ENCODE assay signal across 10 cellular contexts in the genomic region with DNA sequence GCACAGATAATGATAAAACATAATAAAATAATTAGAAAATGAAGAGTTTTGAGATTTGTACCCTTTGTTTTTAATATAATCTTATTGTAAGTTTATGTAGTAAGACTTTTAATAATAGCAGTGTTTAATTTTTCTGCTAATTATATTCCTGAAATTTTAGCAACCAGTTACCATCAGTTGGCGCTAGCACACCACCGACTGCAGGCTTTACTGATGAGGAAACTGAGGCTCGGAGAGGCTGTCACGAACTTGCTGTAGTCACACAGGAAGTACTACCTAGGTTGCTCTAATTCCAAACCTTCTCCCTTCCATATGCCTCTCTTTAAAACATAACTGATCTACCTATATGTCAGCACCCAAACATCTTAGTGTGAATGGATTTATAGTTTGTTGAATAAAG. TPM values are rescaled to one million over a fixed set of nuclear protein-coding genes. Genes with fewer than 3 reads are reported as not detected.
A peak's percentile ranks its signal among the peaks of the same experiment; 100 is the strongest.
DNase-seq lines count a peak whose midpoint lies in the region; ATAC-seq, FAIRE-seq and TF ChIP-seq lines count a peak whose summit lies in the region.
"Had no signal": no experiment of that assay in that cellular context is flagged by ENCODE, and none has a peak within 500 bp of the region (broad histone marks: within the 10 kb centered on the region; RNA-seq: fewer than 3 reads in every experiment).

No MANE protein-coding gene starts in this region.

- no peak for TF ChIP-seq RAD21 in A549 (conservative IDR thresholded peaks at IDR 0.05 in 1 of 2, IDR thresholded peaks at IDR 0.05 in 1 of 2)

- TF ChIP-seq CTCF in A549 (IDR thresholded peaks at IDR 0.05) = peak; percentile 15; the same call in 2 of the 3 replicates
- TF ChIP-seq CTCF in D721Med (IDR thresholded peaks at IDR 0.05; ENCODE audit: insufficient read depth, missing control alignments) = peak; percentile 22

- no peak for TF ChIP-seq EP300 in A549 (IDR thresholded peaks at IDR 0.05)

- H3K9me3 ChIP-seq in A549 = no peaks in the 10 kb centered on the region

- POLR2A ChIA-PET in A549 (lab: Yijun Ruan, JAX) = no interaction called here
- POLR2A ChIA-PET in activated CD4-positive, alpha-beta memory T cell treated with anti-CD3 and anti-CD28 coated beads, Interleukin-2, amount 10 ng/mL, durations not matched to agents 7 days and 5 days (lab: Charles Lee) = interaction anchor here (0.6 to 1.2 kb wide), 3 partner anchors 182 to 1531 kb away, joined by 3 to 9 read pairs (median 3); a partner anchor contains a TSS

- peaks cover 6% of the 10 kb centered on the region for H3K36me3 Mint-ChIP-seq in activated CD4-positive, alpha-beta memory T cell treated with anti-CD3 and anti-CD28 coated beads, Interleukin-2, amount 10 ng/mL, durations not matched to agents 7 days and 5 days (ENCODE audit: low read depth)
- H3K36me3 Mint-ChIP-seq in memory B cell = no peaks in the 10 kb centered on the region

- H3K4me1 Mint-ChIP-seq in activated CD4-positive, alpha-beta memory T cell treated with anti-CD3 and anti-CD28 coated beads, Interleukin-2, amount 10 ng/mL, durations not matched to agents 7 days and 5 days = peaks cover 38% of the 10 kb centered on the region
- peaks cover 19% of the 10 kb centered on the region for H3K4me1 Mint-ChIP-seq in memory B cell

- no peaks in the 10 kb centered on the region for H3K9me3 Mint-ChIP-seq in activated CD4-positive, alpha-beta memory T cell treated with anti-CD3 and anti-CD28 coated beads, Interleukin-2, amount 10 ng/mL, durations not matched to agents 7 days and 5 days
- peaks cover 3% of the 10 kb centered on the region for H3K9me3 Mint-ChIP-seq in memory B cell

- peaks cover 23% of the 10 kb centered on the region for H3K27me3 Mint-ChIP-seq in activated CD4-positive, alpha-beta memory T cell treated with anti-CD3 and anti-CD28 coated beads, Interleukin-2, amount 10 ng/mL, durations not matched to agents 7 days and 5 days
- peaks cover 5% of the 10 kb centered on the region for H3K27me3 Mint-ChIP-seq in memory B cell

- DNase-seq in A549 (ENCODE audit: low read depth in 1 of 2, low spot score in 1 of 2) (no peak), D721Med (ENCODE audit: insufficient read length, low spot score) (no peak), memory B cell (ENCODE audit: low spot score in 2 of 2) (no peak), iPS-NIHi7 (ENCODE audit: extremely low spot score) (no peak), SIG-M5 (lab: John Stamatoyannopoulos, UW) (no peak), activated gamma-delta T cell (lab: John Stamatoyannopoulos, UW) (no peak)
- no peak for DNase-seq in activated CD4-positive, alpha-beta memory T cell treated with anti-CD3 and anti-CD28 coated beads, Interleukin-2, amount 10 ng/mL, durations not matched to agents 7 days and 5 days
- DNase-seq: left colon; NK-92 treated with Interleukin-12 subunit alpha and Interleukin-12 subunit beta, amount 100 ng/mL, for 24 hours had no signal

- no peak for ATAC-seq in A549
- no peak for ATAC-seq in memory B cell (ENCODE audit: low read depth)
- no peak for ATAC-seq in HG02852 (IDR thresholded peaks at IDR 0.05; ENCODE audit: unreplicated experiment)

- H3K27ac Mint-ChIP-seq in activated CD4-positive, alpha-beta memory T cell treated with anti-CD3 and anti-CD28 coated beads, Interleukin-2, amount 10 ng/mL, durations not matched to agents 7 days and 5 days = no peak overlapping the region
- H3K27ac Mint-ChIP-seq in memory B cell = peak overlapping the region; percentile 88

- H3K4me3 Mint-ChIP-seq in activated CD4-positive, alpha-beta memory T cell treated with anti-CD3 and anti-CD28 coated beads, Interleukin-2, amount 10 ng/mL, durations not matched to agents 7 days and 5 days = peak overlapping the region; percentile 94
- H3K4me3 Mint-ChIP-seq in memory B cell = peak overlapping the region; percentile 94

- H3K27ac ChIP-seq in A549 = no peak overlapping the region

- CTCF ChIA-PET in A549 (lab: Yijun Ruan, JAX) = no interaction called here
- CTCF ChIA-PET in activated CD4-positive, alpha-beta memory T cell treated with anti-CD3 and anti-CD28 coated beads, Interleukin-2, amount 10 ng/mL, durations not matched to agents 7 days and 5 days (lab: Charles Lee) = no interaction called here

- H3K4me2 ChIP-seq in A549 = peak overlapping the region; percentile 94

- FAIRE-seq in A549 (lab: Jason Lieb, UNC) (no peak), D721Med (lab: Jason Lieb, UNC) (no peak)

- no peak for TF ChIP-seq POLR2A in A549 (IDR thresholded peaks at IDR 0.05; ENCODE audit: low read length)

- 41% methylated on average over 4 of the region's 4 CpGs for WGBS in A549 (ENCODE audit: missing lambda C conversion rate)

- H3K4me1 ChIP-seq in A549 = peaks cover 9% of the 10 kb centered on the region; the same call in 1 of the 3 replicates

- no peak overlapping the region for H3K4me3 ChIP-seq in A549

TF ChIP-seq in A549, 52 proteins besides CTCF, POLR2A, EP300 and RAD21:
- no peak for TF ChIP-seq RNF2 (IDR thresholded peaks at IDR 0.05; ENCODE audit: borderline replicate concordance, low read depth)
- no peak for TF ChIP-seq CEBPB (IDR thresholded peaks at IDR 0.05)
- TF ChIP-seq, protein P1, sequence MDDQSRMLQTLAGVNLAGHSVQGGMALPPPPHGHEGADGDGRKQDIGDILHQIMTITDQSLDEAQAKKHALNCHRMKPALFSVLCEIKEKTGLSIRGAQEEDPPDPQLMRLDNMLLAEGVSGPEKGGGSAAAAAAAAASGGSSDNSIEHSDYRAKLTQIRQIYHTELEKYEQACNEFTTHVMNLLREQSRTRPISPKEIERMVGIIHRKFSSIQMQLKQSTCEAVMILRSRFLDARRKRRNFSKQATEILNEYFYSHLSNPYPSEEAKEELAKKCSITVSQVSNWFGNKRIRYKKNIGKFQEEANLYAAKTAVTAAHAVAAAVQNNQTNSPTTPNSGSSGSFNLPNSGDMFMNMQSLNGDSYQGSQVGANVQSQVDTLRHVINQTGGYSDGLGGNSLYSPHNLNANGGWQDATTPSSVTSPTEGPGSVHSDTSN (IDR thresholded peaks at IDR 0.05) = no peak
- TF ChIP-seq MYC (IDR thresholded peaks at IDR 0.05; ENCODE audit: borderline replicate concordance, low read length) = no peak
- TF ChIP-seq KDM5A (IDR thresholded peaks at IDR 0.05) = no peak
- TF ChIP-seq TP53 (CRISPR knock-in tag; IDR thresholded peaks at IDR 0.05) = no peak
- TF ChIP-seq FOSB (CRISPR knock-in tag; IDR thresholded peaks at IDR 0.05) = no peak
- no peak for TF ChIP-seq ZSCAN20 (CRISPR knock-in tag; IDR thresholded peaks at IDR 0.05)
- TF ChIP-seq MAZ (IDR thresholded peaks at IDR 0.05; ENCODE audit: borderline replicate concordance, low read depth, low read length) = no peak
- TF ChIP-seq, protein P2, sequence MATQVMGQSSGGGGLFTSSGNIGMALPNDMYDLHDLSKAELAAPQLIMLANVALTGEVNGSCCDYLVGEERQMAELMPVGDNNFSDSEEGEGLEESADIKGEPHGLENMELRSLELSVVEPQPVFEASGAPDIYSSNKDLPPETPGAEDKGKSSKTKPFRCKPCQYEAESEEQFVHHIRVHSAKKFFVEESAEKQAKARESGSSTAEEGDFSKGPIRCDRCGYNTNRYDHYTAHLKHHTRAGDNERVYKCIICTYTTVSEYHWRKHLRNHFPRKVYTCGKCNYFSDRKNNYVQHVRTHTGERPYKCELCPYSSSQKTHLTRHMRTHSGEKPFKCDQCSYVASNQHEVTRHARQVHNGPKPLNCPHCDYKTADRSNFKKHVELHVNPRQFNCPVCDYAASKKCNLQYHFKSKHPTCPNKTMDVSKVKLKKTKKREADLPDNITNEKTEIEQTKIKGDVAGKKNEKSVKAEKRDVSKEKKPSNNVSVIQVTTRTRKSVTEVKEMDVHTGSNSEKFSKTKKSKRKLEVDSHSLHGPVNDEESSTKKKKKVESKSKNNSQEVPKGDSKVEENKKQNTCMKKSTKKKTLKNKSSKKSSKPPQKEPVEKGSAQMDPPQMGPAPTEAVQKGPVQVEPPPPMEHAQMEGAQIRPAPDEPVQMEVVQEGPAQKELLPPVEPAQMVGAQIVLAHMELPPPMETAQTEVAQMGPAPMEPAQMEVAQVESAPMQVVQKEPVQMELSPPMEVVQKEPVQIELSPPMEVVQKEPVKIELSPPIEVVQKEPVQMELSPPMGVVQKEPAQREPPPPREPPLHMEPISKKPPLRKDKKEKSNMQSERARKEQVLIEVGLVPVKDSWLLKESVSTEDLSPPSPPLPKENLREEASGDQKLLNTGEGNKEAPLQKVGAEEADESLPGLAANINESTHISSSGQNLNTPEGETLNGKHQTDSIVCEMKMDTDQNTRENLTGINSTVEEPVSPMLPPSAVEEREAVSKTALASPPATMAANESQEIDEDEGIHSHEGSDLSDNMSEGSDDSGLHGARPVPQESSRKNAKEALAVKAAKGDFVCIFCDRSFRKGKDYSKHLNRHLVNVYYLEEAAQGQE (IDR thresholded peaks at IDR 0.05) = no peak

RNA-seq across cellular contexts. Expression of a gene that starts 1.0 kb away (rescaled TPM):
- polyA plus RNA-seq in A549 (2011; rRNA removed) (2.0 and 2.5 TPM in 2 replicates), A549 (2017; fragmentation: RNase III; extraction: RNeasy Plus Mini Kit Qiagen cat#74134 plus additional on column Dnase treatment) (2.4 to 2.8 TPM (median 2.5 TPM) in 3 replicates)
- polyA plus RNA-seq in A549 (2012; cell fraction: cytosol; rRNA removed) = 1.9 and 2.0 TPM in 2 replicates
- 1.6 TPM in 2 replicates for polyA plus RNA-seq in A549 (2012; cell fraction: nucleus; rRNA removed)
- 0.44 and 0.62 TPM in 2 replicates for polyA minus RNA-seq in A549 (2011; rRNA and poly(A)+ RNA removed)
- total RNA-seq in activated CD4-positive, alpha-beta memory T cell treated with anti-CD3 and anti-CD28 coated beads, Interleukin-2, amount 10 ng/mL, durations not matched to agents 7 days and 5 days = 10 to 100 TPM; 15.3 to 16.1 TPM
